10 cellular contexts compared by ENCODE assay signal in the genomic region with DNA sequence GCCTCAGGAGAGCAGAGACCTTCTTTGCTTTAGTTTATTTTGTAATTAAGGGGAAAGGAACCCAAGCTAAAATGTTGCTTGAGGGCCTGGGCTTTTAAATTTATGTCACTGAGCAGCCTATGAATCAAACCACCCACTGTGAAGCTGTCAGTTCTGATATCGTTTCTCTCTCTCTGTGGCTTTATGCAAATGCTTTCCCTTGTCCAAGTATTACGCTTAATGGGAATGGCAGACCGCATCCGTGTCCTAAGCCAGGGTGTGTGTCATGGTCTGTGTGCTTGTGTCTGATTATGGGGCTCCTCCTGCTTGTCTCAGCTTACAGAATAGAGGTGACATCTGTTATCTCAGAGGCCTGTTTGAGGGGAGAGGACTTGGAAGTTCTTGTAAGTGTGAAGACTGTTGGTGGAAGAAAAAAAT.
DNase-seq lines count a peak whose midpoint lies in the region; TF ChIP-seq lines count a peak whose summit lies in the region.
"Had no signal": no experiment of that assay in that cellular context is flagged by ENCODE, and none has a peak within 500 bp of the region (broad histone marks: within the 10 kb centered on the region; RNA-seq: fewer than 3 reads in every experiment).

No MANE protein-coding gene starts in this region.

- H3K9me3 ChIP-seq in neuron (ENCODE audit: low read length) = no peaks in the 10 kb centered on the region
- no peaks in the 10 kb centered on the region for H3K9me3 ChIP-seq in PC-9 (ENCODE audit: insufficient read depth, low read depth)

- POLR2A ChIA-PET in PC-9 (lab: Charles Lee; ENCODE audit: unreplicated experiment) = no interaction called here

- BruUV-seq in PC-9 (replicated peaks; lab: Mats Ljungman, UMichigan) = no TSS peak

- H3K27me3 ChIP-seq in neuron (ENCODE audit: insufficient read depth, low read length) (no peaks in the 10 kb centered on the region), PC-9 (ENCODE audit: insufficient read depth, low read depth) (peaks cover 61% of the 10 kb centered on the region)

- DNase-seq in GM04504 (ENCODE audit: low read depth) = peak; percentile 24
- peak; percentile 80 for DNase-seq in NCI-H526 (lab: John Stamatoyannopoulos, UW)
- DNase-seq in epithelial cell of esophagus (ENCODE audit: low read depth) = peak; percentile 4
- no peak for DNase-seq in activated effector memory CD4-positive, alpha-beta T cell treated with Interleukin-2 at 50 U/mL for 16 hours
- DNase-seq in GOT3 (lab: John Stamatoyannopoulos, UW) = no peak
- no peak for DNase-seq in mucosa of gallbladder (ENCODE audit: low spot score)
- DNase-seq in PC-9 = no peak
- DNase-seq: DMS153, NCI-H226 had no signal

- no peaks in the 10 kb centered on the region for H3K9me2 ChIP-seq in PC-9 (ENCODE audit: insufficient read depth)

- H2AFZ ChIP-seq in neuron (ENCODE audit: low read depth, low read length) (peak overlapping the region; percentile 26), PC-9 (no peak overlapping the region)

- no peaks in the 10 kb centered on the region for H4K20me1 ChIP-seq in PC-9 (ENCODE audit: insufficient read depth)

- intact Hi-C loops in PC-9 (cut with micrococcal nuclease; ENCODE audit: unreplicated experiment) = no loop called here

- H3K79me2 ChIP-seq in PC-9 (ENCODE audit: low read depth) = no peaks in the 10 kb centered on the region

- H3K36me3 ChIP-seq in neuron (ENCODE audit: insufficient read depth, low read length) = no peaks in the 10 kb centered on the region
- H3K36me3 ChIP-seq in PC-9 (ENCODE audit: low read depth) = no peaks in the 10 kb centered on the region

- H3K4me3 ChIP-seq in epithelial cell of esophagus (ENCODE audit: low read length) = no peak overlapping the region
- no peak overlapping the region for H3K4me3 ChIP-seq in neuron (ENCODE audit: low read length)
- H3K4me3 ChIP-seq in PC-9 = no peak overlapping the region

- H3F3A ChIP-seq in PC-9 (ENCODE audit: insufficient read depth, low read depth) = no peaks in the 10 kb centered on the region

- H3K4me1 ChIP-seq in neuron (ENCODE audit: insufficient read depth, low read length) = peaks cover 13% of the 10 kb centered on the region
- H3K4me1 ChIP-seq in PC-9 (replicated peaks; ENCODE audit: insufficient read depth) = no peaks in the 10 kb centered on the region

- no peak overlapping the region for H3K4me2 ChIP-seq in PC-9

- TF ChIP-seq CTCF in epithelial cell of esophagus (IDR thresholded peaks at IDR 0.05; ENCODE audit: insufficient read depth, low read depth, low read length, missing control alignments) (no peak), PC-9 (conservative IDR thresholded peaks at IDR 0.05) (no peak)

- no peak overlapping the region for H3K27ac ChIP-seq in PC-9

- CTCF ChIA-PET in PC-9 (lab: Charles Lee) = no interaction called here

Comparison
In these comparisons a context has a peak if more than half of its experiments do, and no peak if none do; other contexts are left out.
1. DNase-seq: peak in GM04504 (single experiment), NCI-H526 (2 of 2) and epithelial cell of esophagus (single experiment); none in activated effector memory CD4-positive, alpha-beta T cell treated with Interleukin-2 at 50 U/mL for 16 hours (single experiment), GOT3 (single experiment), mucosa of gallbladder (single experiment) and PC-9 (0 of 2).